In genomic region chr4:108731001-108731400, GRCh38 we compare ENCODE assay signal across 23 cellular contexts. TPM values are rescaled to one million over a fixed set of nuclear protein-coding genes. Genes with fewer than 3 reads are reported as not detected.
"Had no signal": no experiment of that assay in that cellular context is flagged by ENCODE, and none has a peak within 500 bp of the region (broad histone marks: within the 10 kb centered on the region; RNA-seq: fewer than 3 reads in every experiment).

No MANE protein-coding gene starts in this region.

- H3K27ac ChIP-seq: HL-60, SJSA1, SK-N-MC had no signal

- H3K4me1 ChIP-seq: SJSA1 had no signal

- H3K27me3 ChIP-seq: SJSA1 had no signal

- DNase-seq: KBM-7, NCI-H1048, NCI-H1105 treated with DMSO at 0.1 percent for 48 hours, NCI-H1417 treated with DMSO at 0.1 percent for 48 hours, NCI-H146, NCI-H1694 treated with DMSO at 0.1 percent for 48 hours, NCI-H1930, NCI-H2081, NCI-H2107, NCI-H2227 treated with DMSO at 0.1 percent for 48 hours, NCI-H524, NCI-H526 treated with DMSO at 0.1 percent for 48 hours, NCI-H748 treated with DMSO at 0.1 percent for 48 hours, Right ventricle myocardium superior, RPMI8226, SIG-M5 had no signal

- FAIRE-seq: HTR-8/SVneo, RCC 7860 had no signal

- H3K4me3 ChIP-seq: SJSA1, SK-N-MC had no signal

- H3K36me3 ChIP-seq: SJSA1 had no signal

- H3K9me3 ChIP-seq: SJSA1 had no signal

RNA-seq across cellular contexts. Expression of gene ETNPPL, which starts 31.9 kb away (rescaled TPM):
- total RNA-seq: MCF 10A, NCI-H460, SJSA1 had no signal
